9 cellular contexts compared by ENCODE assay signal in the genomic region with DNA sequence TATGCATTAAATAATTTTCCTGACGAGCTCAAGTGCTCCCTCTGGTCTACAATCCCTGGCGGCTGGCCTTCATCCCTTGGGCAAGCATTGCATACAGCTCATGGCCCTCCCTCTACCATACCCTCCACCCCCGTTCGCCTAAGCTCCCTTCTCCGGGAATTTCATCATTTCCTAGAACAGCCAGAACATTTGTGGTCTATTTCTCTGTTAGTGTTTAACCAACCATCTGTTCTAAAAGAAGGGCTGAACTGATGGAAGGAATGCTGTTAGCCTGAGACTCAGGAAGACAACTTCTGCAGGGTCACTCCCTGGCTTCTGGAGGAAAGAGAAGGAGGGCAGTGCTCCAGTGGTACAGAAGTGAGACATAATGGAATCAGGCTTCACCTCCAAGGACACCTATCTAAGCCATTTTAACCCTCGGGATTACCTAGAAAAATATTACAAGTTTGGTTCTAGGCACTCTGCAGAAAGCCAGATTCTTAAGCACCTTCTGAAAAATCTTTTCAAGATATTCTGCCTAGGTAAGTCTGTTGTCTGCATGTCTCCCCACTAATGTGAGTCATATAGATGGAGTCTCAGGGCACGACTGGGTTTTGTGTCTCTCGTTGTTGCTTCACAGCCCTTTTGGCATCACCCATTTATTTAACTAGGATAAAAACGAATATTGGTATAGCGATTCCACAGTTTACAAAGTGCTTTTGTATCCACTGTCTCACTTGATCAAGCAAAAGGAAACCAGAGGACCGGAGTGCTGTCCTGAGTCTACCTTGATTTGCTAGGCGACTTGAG. TPM values are rescaled to one million over a fixed set of nuclear protein-coding genes. Genes with fewer than 3 reads are reported as not detected.
DNase-seq lines count a peak whose midpoint lies in the region; ATAC-seq and TF ChIP-seq lines count a peak whose summit lies in the region.
"Had no signal": no experiment of that assay in that cellular context is flagged by ENCODE, and none has a peak within 500 bp of the region (broad histone marks: within the 10 kb centered on the region; RNA-seq: fewer than 3 reads in every experiment).

A gene (plus strand): TSS at position 210 of the 789 bp plus-strand sequence. CDS start 158 bp downstream, at position 368.

- TF ChIP-seq CTCF in fibroblast of the aortic adventitia (IDR thresholded peaks at IDR 0.05; ENCODE audit: insufficient read depth, low read length) (no peak), omental fat pad (IDR thresholded peaks at IDR 0.05) (no peak), MM.1S (IDR thresholded peaks at IDR 0.05; ENCODE audit: low read length) (no peak)

- in situ Hi-C loops in ACHN (cut with HindIII; ENCODE audit: low pct_ligation_motif_present, low pct_unique_long_range_greater_than_20kb, low sequenced_read_pairs) = no loop called here

- no peaks in the 10 kb centered on the region for H3K9me2 ChIP-seq in MM.1S (replicated peaks; ENCODE audit: insufficient read depth, low read length)

- no peaks in the 10 kb centered on the region for H3K4me1 ChIP-seq in MM.1S (ENCODE audit: low read length)
- H3K4me1 ChIP-seq: BLaER1 had no signal

- no peaks in the 10 kb centered on the region for H3F3A ChIP-seq in MM.1S (ENCODE audit: insufficient read depth, low read length)

- no peak within 1 kb of the TSS for H3K27ac ChIP-seq in MM.1S (ENCODE audit: low read length)
- H3K27ac ChIP-seq: BLaER1 had no signal

- peak; percentile 67 for ATAC-seq in omental fat pad (ENCODE audit: low FRiP score)
- ATAC-seq in HG02870 (IDR thresholded peaks at IDR 0.05; ENCODE audit: unreplicated experiment) = no peak
- ATAC-seq in GM18517 (IDR thresholded peaks at IDR 0.05; ENCODE audit: unreplicated experiment) = no peak

- no peaks in the 10 kb centered on the region for H3K79me2 ChIP-seq in MM.1S (ENCODE audit: low read length)

- no peaks in the 10 kb centered on the region for H3K27me3 ChIP-seq in MM.1S (replicated peaks; ENCODE audit: insufficient read depth, low read length)
- H3K27me3 ChIP-seq: BLaER1 had no signal

- no peak within 1 kb of the TSS for H3K9ac ChIP-seq in MM.1S (ENCODE audit: low read length)
- H3K9ac ChIP-seq: BLaER1 had no signal

- H3K4me2 ChIP-seq in MM.1S (ENCODE audit: low read depth, low read length) = no peak within 1 kb of the TSS
- H3K4me2 ChIP-seq: BLaER1 had no signal

- no peaks in the 10 kb centered on the region for H4K20me1 ChIP-seq in MM.1S (ENCODE audit: insufficient read depth, low read length)
- H4K20me1 ChIP-seq: BLaER1 had no signal

- H3K4me3 ChIP-seq in fibroblast of the aortic adventitia (ENCODE audit: low read depth, low read length) (peak within 1 kb of the TSS; percentile 87), MM.1S (ENCODE audit: low read length) (no peak within 1 kb of the TSS)
- H3K4me3 ChIP-seq: BLaER1 had no signal

- H3K36me3 ChIP-seq in MM.1S (replicated peaks; ENCODE audit: insufficient read depth, low read length) = no peaks in the 10 kb centered on the region
- H3K36me3 ChIP-seq: BLaER1 had no signal

- no peaks in the 10 kb centered on the region for H3K9me3 ChIP-seq in MM.1S (replicated peaks; ENCODE audit: insufficient read depth, low read length)
- H3K9me3 ChIP-seq: BLaER1 had no signal

- DNase-seq in ACHN (peak; percentile 97), SHP77 (lab: John Stamatoyannopoulos, UW) (peak; percentile 56 to 59), fibroblast of the aortic adventitia (ENCODE audit: low read depth) (peak; percentile 99), omental fat pad (ENCODE audit: low spot score) (no peak), SK-N-DZ (ENCODE audit: low spot score) (no peak), MM.1S (no peak)

- H2AFZ ChIP-seq in MM.1S (ENCODE audit: low read length) = no peak within 1 kb of the TSS

RNA-seq across cellular contexts. Expression of the gene that starts here (rescaled TPM):
- total RNA-seq in fibroblast of the aortic adventitia (ENCODE audit: low replicate concordance) (178 and 2,246 TPM in 2 replicates), omental fat pad (1,000 to 10,000 TPM in 3 of 4 donors, 100 to 1,000 TPM in 1; 712 to 1,460 (median 1,382) TPM)
- polyA plus RNA-seq in SK-N-DZ (2014; cell fraction: cytosol; rRNA removed) = not detected in 2 replicates
- not detected in 2 replicates for polyA plus RNA-seq in SK-N-DZ (2014; cell fraction: nucleus; rRNA removed)

Comparison
In these comparisons a context has a peak if more than half of its experiments do, and no peak if none do; other contexts are left out.
1. DNase-seq: peak in ACHN (single experiment), SHP77 (2 of 2) and fibroblast of the aortic adventitia (single experiment); none in omental fat pad (single experiment), SK-N-DZ (single experiment) and MM.1S (single experiment).